2 cellular contexts compared by ENCODE assay signal in the genomic region with DNA sequence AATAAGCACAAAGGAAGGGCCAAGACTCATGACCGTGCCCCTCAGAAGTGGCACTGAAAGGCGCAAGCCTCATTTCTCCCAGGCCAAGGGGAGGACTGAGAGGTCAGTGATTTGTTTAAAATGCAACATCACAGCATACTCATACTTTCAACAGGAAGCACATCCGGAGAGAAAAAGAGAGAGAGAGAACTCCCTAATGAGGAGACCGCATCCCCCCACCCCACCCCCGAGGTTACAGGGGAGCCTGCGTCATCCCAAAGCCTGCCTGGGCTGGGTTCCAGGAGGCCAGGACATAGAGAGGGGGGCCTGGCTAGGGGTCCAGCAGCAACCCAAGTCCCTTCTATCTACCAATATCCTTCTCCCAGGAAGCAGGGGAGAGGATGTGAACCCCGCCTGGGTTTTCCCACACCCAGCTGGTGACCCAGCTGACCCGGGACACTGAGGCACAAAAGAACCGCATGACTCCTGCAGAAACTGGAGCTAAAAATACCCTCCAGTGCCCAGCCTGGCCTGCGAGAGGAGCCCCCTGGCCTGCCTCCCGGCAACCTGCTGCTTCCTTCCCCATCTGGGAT.
A peak's percentile ranks its signal among the peaks of the same experiment; 100 is the strongest.
TF ChIP-seq lines count a peak whose summit lies in the region.

No MANE protein-coding gene starts in this region.

TF ChIP-seq in IMR-90, 13 proteins besides CTCF, POLR2A, EP300 and RAD21:
- TF ChIP-seq FOS (IDR thresholded peaks at IDR 0.05; ENCODE audit: low read depth, low read length) (peak; percentile 53; the same call in 1 of the 2 replicates), MAZ (IDR thresholded peaks at IDR 0.05; ENCODE audit: borderline replicate concordance, low read depth, low read length) (peak; percentile 89), RFX5 (IDR thresholded peaks at IDR 0.05; ENCODE audit: low read depth, low read length) (no peak), RCOR1 (IDR thresholded peaks at IDR 0.05; ENCODE audit: insufficient replicate concordance, low read length) (no peak), NFE2L2 (IDR thresholded peaks at IDR 0.05; ENCODE audit: low read depth, low read length) (peak; percentile 77), USF2 (IDR thresholded peaks at IDR 0.05; ENCODE audit: low read depth, low read length) (no peak), SMC3 (IDR thresholded peaks at IDR 0.05; ENCODE audit: low read depth, low read length) (no peak), MAFK (IDR thresholded peaks at IDR 0.05; ENCODE audit: low read depth, low read length) (peak; percentile 27; the same call in 1 of the 2 replicates), ELK1 (IDR thresholded peaks at IDR 0.05; ENCODE audit: borderline replicate concordance, low read depth, low read length) (no peak), CEBPB (IDR thresholded peaks at IDR 0.05; ENCODE audit: low read depth, low read length) (peak; percentile 44; the same call in 1 of the 2 replicates), BHLHE40 (IDR thresholded peaks at IDR 0.05; ENCODE audit: low read depth, low read length) (peak; percentile 20; the same call in 1 of the 2 replicates), MXI1 (IDR thresholded peaks at IDR 0.05; ENCODE audit: borderline replicate concordance, low read depth, low read length) (no peak), CHD1 (IDR thresholded peaks at IDR 0.05; ENCODE audit: low read depth, low read length) (no peak)
TF ChIP-seq in IMR-90: peak in this region for 6.

TF ChIP-seq in HepG2, 621 proteins besides CTCF, POLR2A, EP300 and RAD21:
- TF ChIP-seq, protein P1, sequence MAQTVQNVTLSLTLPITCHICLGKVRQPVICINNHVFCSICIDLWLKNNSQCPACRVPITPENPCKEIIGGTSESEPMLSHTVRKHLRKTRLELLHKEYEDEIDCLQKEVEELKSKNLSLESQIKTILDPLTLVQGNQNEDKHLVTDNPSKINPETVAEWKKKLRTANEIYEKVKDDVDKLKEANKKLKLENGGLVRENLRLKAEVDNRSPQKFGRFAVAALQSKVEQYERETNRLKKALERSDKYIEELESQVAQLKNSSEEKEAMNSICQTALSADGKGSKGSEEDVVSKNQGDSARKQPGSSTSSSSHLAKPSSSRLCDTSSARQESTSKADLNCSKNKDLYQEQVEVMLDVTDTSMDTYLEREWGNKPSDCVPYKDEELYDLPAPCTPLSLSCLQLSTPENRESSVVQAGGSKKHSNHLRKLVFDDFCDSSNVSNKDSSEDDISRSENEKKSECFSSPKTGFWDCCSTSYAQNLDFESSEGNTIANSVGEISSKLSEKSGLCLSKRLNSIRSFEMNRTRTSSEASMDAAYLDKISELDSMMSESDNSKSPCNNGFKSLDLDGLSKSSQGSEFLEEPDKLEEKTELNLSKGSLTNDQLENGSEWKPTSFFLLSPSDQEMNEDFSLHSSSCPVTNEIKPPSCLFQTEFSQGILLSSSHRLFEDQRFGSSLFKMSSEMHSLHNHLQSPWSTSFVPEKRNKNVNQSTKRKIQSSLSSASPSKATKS (CRISPR knock-in tag; IDR thresholded peaks at IDR 0.05) = no peak
- no peak for TF ChIP-seq ERF (CRISPR knock-in tag; IDR thresholded peaks at IDR 0.05)
- TF ChIP-seq ZBTB1 (CRISPR knock-in tag; IDR thresholded peaks at IDR 0.05; ENCODE audit: borderline replicate concordance) = no peak
- no peak for TF ChIP-seq PRDM10 (CRISPR knock-in tag; IDR thresholded peaks at IDR 0.05; ENCODE audit: low read depth)
- no peak for TF ChIP-seq ZNF768 (CRISPR knock-in tag; IDR thresholded peaks at IDR 0.05)
- no peak for TF ChIP-seq NFE2 (CRISPR knock-in tag; IDR thresholded peaks at IDR 0.05)
- TF ChIP-seq, protein P2, sequence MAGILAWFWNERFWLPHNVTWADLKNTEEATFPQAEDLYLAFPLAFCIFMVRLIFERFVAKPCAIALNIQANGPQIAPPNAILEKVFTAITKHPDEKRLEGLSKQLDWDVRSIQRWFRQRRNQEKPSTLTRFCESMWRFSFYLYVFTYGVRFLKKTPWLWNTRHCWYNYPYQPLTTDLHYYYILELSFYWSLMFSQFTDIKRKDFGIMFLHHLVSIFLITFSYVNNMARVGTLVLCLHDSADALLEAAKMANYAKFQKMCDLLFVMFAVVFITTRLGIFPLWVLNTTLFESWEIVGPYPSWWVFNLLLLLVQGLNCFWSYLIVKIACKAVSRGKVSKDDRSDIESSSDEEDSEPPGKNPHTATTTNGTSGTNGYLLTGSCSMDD (CRISPR knock-in tag; IDR thresholded peaks at IDR 0.05) = no peak
- no peak for TF ChIP-seq ZFAT (CRISPR knock-in tag; conservative IDR thresholded peaks at IDR 0.05)
- no peak for TF ChIP-seq NR2C2 (CRISPR knock-in tag; IDR thresholded peaks at IDR 0.05; ENCODE audit: borderline replicate concordance)
- TF ChIP-seq ZNF616 (CRISPR knock-in tag; IDR thresholded peaks at IDR 0.05; ENCODE audit: low read depth) = no peak
- TF ChIP-seq ZNF33A (CRISPR knock-in tag; IDR thresholded peaks at IDR 0.05; ENCODE audit: borderline replicate concordance) = no peak
- no peak for TF ChIP-seq TARDBP (CRISPR knock-in tag; IDR thresholded peaks at IDR 0.05)
- no peak for TF ChIP-seq ATM (IDR thresholded peaks at IDR 0.05; ENCODE audit: borderline replicate concordance)
TF ChIP-seq in HepG2: peak in this region for 0.
